16 cellular contexts compared by ENCODE assay signal in genomic region chr13:93225610-93226009, GRCh38. TPM values are rescaled to one million over a fixed set of nuclear protein-coding genes. Genes with fewer than 3 reads are reported as not detected.
DNase-seq lines count a peak whose midpoint lies in the region; ATAC-seq and TF ChIP-seq lines count a peak whose summit lies in the region.
"Had no signal": no experiment of that assay in that cellular context is flagged by ENCODE, and none has a peak within 500 bp of the region (broad histone marks: within the 10 kb centered on the region; RNA-seq: fewer than 3 reads in every experiment).

No MANE protein-coding gene starts in this region.

- no peak for ATAC-seq in activated CD4-positive, alpha-beta T cell treated with anti-CD3 and anti-CD28 coated beads for 36 hours
- ATAC-seq: gastroesophageal sphincter had no signal

- H3K9ac ChIP-seq in SK-N-MC (ENCODE audit: insufficient read length): peak overlapping the region; percentile 75

- no peak for TF ChIP-seq CTCF in fibroblast of mammary gland (conservative IDR thresholded peaks at IDR 0.05; ENCODE audit: control insufficient read depth, insufficient read depth, low read depth, low read length)
- no peak for TF ChIP-seq CTCF in nephron progenitor cell (IDR thresholded peaks at IDR 0.05)

- no peak for DNase-seq in SK-N-MC (ENCODE audit: low read depth, low spot score)
- DNase-seq in fibroblast of mammary gland (ENCODE audit: low read depth): peak; percentile 23
- no peak for DNase-seq in nephron progenitor cell
- DNase-seq in activated CD4-positive, alpha-beta T cell treated with anti-CD3 and anti-CD28 coated beads for 36 hours: no peak
- DNase-seq in NOMO-1 treated with DMSO at 0.1 percent for 48 hours (lab: John Stamatoyannopoulos, UW; ENCODE audit: unreplicated experiment): no peak
- no peak for DNase-seq in SW 1271 (lab: John Stamatoyannopoulos, UW)
- DNase-seq in HuH-7.5 (ENCODE audit: low spot score): no peak
- DNase-seq: effector CD4-positive, alpha-beta T cell; kidney glomerular epithelial cell; NK-92 treated with Interleukin-12 subunit alpha and Interleukin-12 subunit beta, amount 100 ng/mL, for 24 hours; stimulated activated CD4-positive, alpha-beta T cell treated with anti-CD3 and anti-CD28 coated beads, Interleukin-4, amount 100 ng/mL, for 1 hour had no signal

- H3K36me3 ChIP-seq in ACC112 (ENCODE audit: insufficient read depth, low read length) (no peaks in the 10 kb centered on the region), SK-N-MC (ENCODE audit: insufficient read depth, low read length) (no peaks in the 10 kb centered on the region)
- H3K36me3 ChIP-seq: gastroesophageal sphincter, right atrium auricular region, SJSA1 had no signal

- peak overlapping the region; percentile 92 for H3K4me3 ChIP-seq in ACC112 (ENCODE audit: low read depth, low read length)
- H3K4me3 ChIP-seq in SK-N-MC: peak overlapping the region; percentile 89
- H3K4me3 ChIP-seq in fibroblast of mammary gland (ENCODE audit: control insufficient read depth, low read depth, low read length): no peak overlapping the region

- H3K4me1 Mint-ChIP-seq in nephron progenitor cell: peaks cover 52% of the 10 kb centered on the region
- peaks cover 1% of the 10 kb centered on the region for H3K4me1 Mint-ChIP-seq in activated CD4-positive, alpha-beta T cell treated with anti-CD3 and anti-CD28 coated beads for 36 hours

- peak overlapping the region; percentile 89 for H2AFZ ChIP-seq in ACC112 (ENCODE audit: low read length, unreplicated experiment)

- peak overlapping the region; percentile 98 for H3K27ac Mint-ChIP-seq in nephron progenitor cell
- no peak overlapping the region for H3K27ac Mint-ChIP-seq in activated CD4-positive, alpha-beta T cell treated with anti-CD3 and anti-CD28 coated beads for 36 hours

- H3K9me3 ChIP-seq in SK-N-MC (ENCODE audit: low read depth, low read length): no peaks in the 10 kb centered on the region
- H3K9me3 ChIP-seq: gastroesophageal sphincter, right atrium auricular region, SJSA1 had no signal

- intact Hi-C loops in activated CD4-positive, alpha-beta T cell treated with anti-CD3 and anti-CD28 coated beads for 36 hours (cut with DNase I, micrococcal nuclease): loop anchor here in 1 of 2 experiments (5.0 kb wide), 1 partner anchor 1482 kb away; no protein-coding TSS in a partner anchor

- peak overlapping the region; percentile 98 for H3K4me3 Mint-ChIP-seq in nephron progenitor cell
- no peak overlapping the region for H3K4me3 Mint-ChIP-seq in activated CD4-positive, alpha-beta T cell treated with anti-CD3 and anti-CD28 coated beads for 36 hours

- CTCF ChIA-PET in activated CD4-positive, alpha-beta T cell treated with anti-CD3 and anti-CD28 coated beads for 36 hours (lab: Charles Lee): no interaction called here

- no peak overlapping the region for H3K27ac ChIP-seq in ACC112 (ENCODE audit: low read depth, low read length)
- 0 out of 2 replicates have a peak overlapping the region, but pooled peaks have one; percentile 16 for H3K27ac ChIP-seq in SK-N-MC
- H3K27ac ChIP-seq: right atrium auricular region had no signal

- POLR2A ChIA-PET in activated CD4-positive, alpha-beta T cell treated with anti-CD3 and anti-CD28 coated beads for 36 hours (lab: Charles Lee): no interaction called here

- peaks cover 13% of the 10 kb centered on the region for H3K4me1 ChIP-seq in ACC112 (ENCODE audit: control insufficient read depth, insufficient read depth, low read length, unreplicated experiment)

- no peaks in the 10 kb centered on the region for H3K27me3 ChIP-seq in ACC112 (ENCODE audit: insufficient read depth, low read length)
- H3K27me3 ChIP-seq: right atrium auricular region had no signal

- peaks cover 11% of the 10 kb centered on the region for H3K9me3 Mint-ChIP-seq in nephron progenitor cell
- no peaks in the 10 kb centered on the region for H3K9me3 Mint-ChIP-seq in activated CD4-positive, alpha-beta T cell treated with anti-CD3 and anti-CD28 coated beads for 36 hours (ENCODE audit: low read depth)

- peaks cover 10% of the 10 kb centered on the region for H3K79me2 ChIP-seq in ACC112 (ENCODE audit: control insufficient read depth, insufficient read depth, low read length, unreplicated experiment)

- no peaks in the 10 kb centered on the region for H3K27me3 Mint-ChIP-seq in nephron progenitor cell (ENCODE audit: low read depth, poor library complexity)
- H3K27me3 Mint-ChIP-seq in activated CD4-positive, alpha-beta T cell treated with anti-CD3 and anti-CD28 coated beads for 36 hours: peaks cover 36% of the 10 kb centered on the region

- H3K36me3 Mint-ChIP-seq in nephron progenitor cell (ENCODE audit: low read depth): peaks cover 7% of the 10 kb centered on the region
- H3K36me3 Mint-ChIP-seq in activated CD4-positive, alpha-beta T cell treated with anti-CD3 and anti-CD28 coated beads for 36 hours (ENCODE audit: low read depth): no peaks in the 10 kb centered on the region

RNA-seq across cellular contexts. Expression of gene GPC6, which starts 1.0 kb away (rescaled TPM):
- not detected for total RNA-seq in activated CD4-positive, alpha-beta T cell treated with anti-CD3 and anti-CD28 coated beads for 36 hours
- total RNA-seq: activated CD8-positive, alpha-beta memory T cell treated with anti-CD3 and anti-CD28 coated beads for 36 hours had no signal
